ENCODE assay signal across 31 cellular contexts in genomic region chr18:64331419-64331818, GRCh38.
"Had no signal": no experiment of that assay in that cellular context is flagged by ENCODE, and none has a peak within 500 bp of the region (broad histone marks: within the 10 kb centered on the region; RNA-seq: fewer than 3 reads in every experiment).

No MANE protein-coding gene starts in this region.

- H3K36me3 ChIP-seq: ascending aorta, breast epithelium, cardiac muscle cell, colonic mucosa, heart left ventricle had no signal

- H3K4me3 ChIP-seq: ascending aorta, breast epithelium, cardiac muscle cell, colonic mucosa, heart left ventricle had no signal

- FAIRE-seq: endometrium, endothelial cell of umbilical vein, frontal cortex had no signal

- H3K27me3 ChIP-seq: ascending aorta, breast epithelium, cardiac muscle cell, colonic mucosa, heart left ventricle had no signal

- H3K27ac ChIP-seq: ascending aorta, breast epithelium, cardiac muscle cell, colonic mucosa, epithelial cell of prostate, heart left ventricle had no signal

- H3K9me3 ChIP-seq: ascending aorta, breast epithelium, colonic mucosa, heart left ventricle had no signal

- H3K4me1 ChIP-seq: ascending aorta, breast epithelium, colonic mucosa had no signal

- DNase-seq: activated CD4-positive, alpha-beta memory T cell treated with anti-CD3 and anti-CD28 coated beads, Interleukin-2, amount 10 ng/mL, durations not matched to agents 7 days and 5 days; activated CD4-positive, alpha-beta T cell treated with anti-CD3 and anti-CD28 coated beads for 36 hours; activated CD4-positive, alpha-beta T cell treated with anti-CD3 and anti-CD28 coated beads, Interleukin-2, amount 10 ng/mL, durations not matched to agents 24 days and 14 days; activated CD4-positive, alpha-beta T cell treated with anti-CD3 and anti-CD28 coated beads, Interleukin-2, amount 50 U/mL, for 4 hours; activated CD4-positive, CD25-positive, alpha-beta regulatory T cell; activated CD4-positive, CD25-positive, alpha-beta regulatory T cell treated with anti-CD3 and anti-CD28 coated beads, Interleukin-2, amount 50 U/mL, for 72 hours; activated CD8-positive, alpha-beta memory T cell treated with anti-CD3 and anti-CD28 coated beads, Interleukin-2, amount 50 U/mL, for 48 hours; activated gamma-delta T cell; activated naive CD4-positive, alpha-beta T cell; activated naive CD4-positive, alpha-beta T cell treated with anti-CD3 and anti-CD28 coated beads, Interleukin-2, amount 10 ng/mL, durations not matched to agents 7 days and 5 days; activated naive CD8-positive, alpha-beta T cell treated with anti-CD3 and anti-CD28 coated beads, Interleukin-2, amount 10 ng/mL, durations not matched to agents 7 days and 5 days; activated T-cell treated with anti-CD3 and anti-CD28 coated beads for 4 hours; activated T-cell treated with anti-CD3 and anti-CD28 coated beads, Interleukin-2, amount 50 U/mL, for 24 hours; activated T-cell treated with anti-CD3 and anti-CD28 coated beads, Interleukin-2, amount 50 U/mL, for 72 hours; central memory CD4-positive, alpha-beta T cell; cerebellar nuclear complex; colonic mucosa; effector CD8-positive, alpha-beta T cell; foreskin fibroblast; glutamatergic neuron; heart left ventricle; hypothalamus; T1000 had no signal

- ATAC-seq: activated CD4-positive, alpha-beta T cell treated with anti-CD3 and anti-CD28 coated beads for 36 hours; activated naive CD4-positive, alpha-beta T cell treated with anti-CD3 and anti-CD28 coated beads, Interleukin-2, amount 50 U/mL, for 72 hours; activated T-cell treated with anti-CD3 and anti-CD28 coated beads, Interleukin-2, amount 50 U/mL, for 72 hours; heart left ventricle had no signal
